ENCODE assay signal across 8 cellular contexts in genomic region chr5:88881566-88881965, GRCh38. TPM values are rescaled to one million over a fixed set of nuclear protein-coding genes. Genes with fewer than 3 reads are reported as not detected.
A peak's percentile ranks its signal among the peaks of the same experiment; 100 is the strongest.
DNase-seq lines count a peak whose midpoint lies in the region; ATAC-seq, FAIRE-seq and TF ChIP-seq lines count a peak whose summit lies in the region.

No MANE protein-coding gene starts in this region.

- DNase-seq in Right ventricle myocardium superior (no peak), left cardiac atrium (no peak), activated B cell treated with CpG ODN at 0.5 μM for 24 hours (no peak), mesenchymal stem cell (peak; percentile 33), NCI-H2196 treated with DMSO at 0.1 percent for 48 hours (lab: John Stamatoyannopoulos, UW; ENCODE audit: unreplicated experiment) (no peak), D721Med (ENCODE audit: insufficient read length, low spot score) (no peak)

- no peak overlapping the region for H2AK5ac ChIP-seq in mesenchymal stem cell (ENCODE audit: low read length, severe bottlenecking)

- no peak overlapping the region for H3K23ac ChIP-seq in mesenchymal stem cell (ENCODE audit: low read length in 2 of 2)

- no peaks in the 10 kb centered on the region for H3K36me3 ChIP-seq in mesenchymal stem cell (ENCODE audit: control insufficient read depth in 1 of 2, insufficient read depth in 2 of 2, low read depth in 1 of 2, low read length in 2 of 2)
- H3K36me3 ChIP-seq in urinary bladder (ENCODE audit: insufficient read depth), result no peaks in the 10 kb centered on the region

- peak overlapping the region; percentile 98 for H3K27ac Mint-ChIP-seq in activated B cell treated with CpG ODN at 0.5 μM for 24 hours

- H3K4ac ChIP-seq in mesenchymal stem cell (ENCODE audit: low read depth in 1 of 2, low read length in 2 of 2), result no peak overlapping the region

- TF ChIP-seq CTCF in activated B cell treated with CpG ODN at 0.5 μM for 24 hours (IDR thresholded peaks at IDR 0.05) (no peak), D721Med (IDR thresholded peaks at IDR 0.05; ENCODE audit: insufficient read depth, missing control alignments) (no peak)

- H3K9me3 ChIP-seq in mesenchymal stem cell (ENCODE audit: control insufficient read depth, low read length), result no peaks in the 10 kb centered on the region

- POLR2A ChIA-PET in activated B cell treated with CpG ODN at 0.5 μM for 24 hours (lab: Charles Lee), result interaction anchor here (0.5 to 8.1 kb wide), 22 partner anchors 8 to 564 kb away, joined by 3 to 242 read pairs (median 11); no protein-coding TSS in a partner anchor

- no peak overlapping the region for H2BK120ac ChIP-seq in mesenchymal stem cell (ENCODE audit: low read depth, low read length)

- ATAC-seq in Right ventricle myocardium superior (ENCODE audit: poor library complexity), result peak; percentile 19
- ATAC-seq in left cardiac atrium, result no peak
- ATAC-seq in activated B cell treated with CpG ODN at 0.5 μM for 24 hours (ENCODE audit: low read depth), result peak; percentile 9
- ATAC-seq in GM21360 (IDR thresholded peaks at IDR 0.05; ENCODE audit: unreplicated experiment), result no peak

- no peaks in the 10 kb centered on the region for H3K4me1 ChIP-seq in mesenchymal stem cell (ENCODE audit: control insufficient read depth, insufficient read depth, low read depth, low read length)
- H3K4me1 ChIP-seq in urinary bladder (ENCODE audit: insufficient read depth), result no peaks in the 10 kb centered on the region

- 56% methylated on average over 2 of the region's 5 CpGs for WGBS in mesenchymal stem cell
- WGBS in urinary bladder, result 25% methylated on average over 5 of the region's 5 CpGs

- H2BK15ac ChIP-seq in mesenchymal stem cell (ENCODE audit: low read depth, poor library complexity, severe bottlenecking), result no peak overlapping the region

- no peaks in the 10 kb centered on the region for H3K27me3 Mint-ChIP-seq in activated B cell treated with CpG ODN at 0.5 μM for 24 hours

- H2AFZ ChIP-seq in mesenchymal stem cell (ENCODE audit: low read depth, low read length), result no peak overlapping the region

- H3K27me3 ChIP-seq in mesenchymal stem cell (ENCODE audit: control insufficient read depth in 1 of 2, insufficient read depth in 1 of 2, low read length in 2 of 2), result no peaks in the 10 kb centered on the region

- H4K91ac ChIP-seq in mesenchymal stem cell (ENCODE audit: low read length), result no peak overlapping the region

- no peak overlapping the region for H3K14ac ChIP-seq in mesenchymal stem cell (ENCODE audit: low read length in 2 of 2)

- H3K4me3 Mint-ChIP-seq in activated B cell treated with CpG ODN at 0.5 μM for 24 hours, result peak overlapping the region; percentile 99

- FAIRE-seq in D721Med (lab: Jason Lieb, UNC), result no peak

- no peaks in the 10 kb centered on the region for H3K79me1 ChIP-seq in mesenchymal stem cell (replicated peaks; ENCODE audit: low read length, poor library complexity, severe bottlenecking)

- H4K8ac ChIP-seq in mesenchymal stem cell (ENCODE audit: low read length), result no peak overlapping the region

- CTCF ChIA-PET in activated B cell treated with CpG ODN at 0.5 μM for 24 hours (lab: Charles Lee), result interaction anchor here (1.4 to 2.2 kb wide), 2 partner anchors 152 to 849 kb away, joined by 5 to 12 read pairs; no protein-coding TSS in a partner anchor

- no peak overlapping the region for H2BK5ac ChIP-seq in mesenchymal stem cell (ENCODE audit: low read depth, low read length, poor library complexity, severe bottlenecking)

- no peak overlapping the region for H3K18ac ChIP-seq in mesenchymal stem cell (ENCODE audit: low read depth in 1 of 2, low read length in 2 of 2)

- peak overlapping the region; percentile 92 for H3K9ac ChIP-seq in mesenchymal stem cell (ENCODE audit: low read length)

- H3K27ac ChIP-seq in mesenchymal stem cell (ENCODE audit: low read length, poor library complexity, severe bottlenecking) (no peak overlapping the region), urinary bladder (ENCODE audit: low read depth) (peak overlapping the region; percentile 23)

- H3K9me3 Mint-ChIP-seq in activated B cell treated with CpG ODN at 0.5 μM for 24 hours, result no peaks in the 10 kb centered on the region

- H3K36me3 Mint-ChIP-seq in activated B cell treated with CpG ODN at 0.5 μM for 24 hours (ENCODE audit: low read depth), result peaks cover 56% of the 10 kb centered on the region

- intact Hi-C loops in Right ventricle myocardium superior (cut with DNase I), result loop anchor here (5.0 kb wide), 3 partner anchors 54 to 149 kb away; no protein-coding TSS in a partner anchor
- intact Hi-C loops in left cardiac atrium (cut with DNase I), result loop anchor here (5.0 to 10.0 kb wide), 5 partner anchors 47 to 147 kb away; no protein-coding TSS in a partner anchor
- intact Hi-C loops in activated B cell treated with CpG ODN at 0.5 μM for 24 hours (cut with micrococcal nuclease), result loop anchor here (1.0 to 10.0 kb wide), 8 partner anchors 8 to 1386 kb away; no protein-coding TSS in a partner anchor

- H3K4me2 ChIP-seq in mesenchymal stem cell (ENCODE audit: low read length, poor library complexity, severe bottlenecking), result no peak overlapping the region

- H3K4me3 ChIP-seq in mesenchymal stem cell (ENCODE audit: insufficient read depth in 1 of 2, low read depth in 1 of 2, low read length in 2 of 2), result peak overlapping the region in 1 of 2 experiments; percentile 91
- peak overlapping the region; percentile 58 for H3K4me3 ChIP-seq in urinary bladder (ENCODE audit: low read depth, low read length)

- peaks cover 45% of the 10 kb centered on the region for H3K4me1 Mint-ChIP-seq in activated B cell treated with CpG ODN at 0.5 μM for 24 hours

- H2BK12ac ChIP-seq in mesenchymal stem cell (ENCODE audit: low read length in 2 of 2), result no peak overlapping the region

RNA-seq across cellular contexts. Expression of gene MEF2C, which starts 1.4 kb away (rescaled TPM):
- 52.3 TPM for total RNA-seq in Right ventricle myocardium superior
- total RNA-seq in left cardiac atrium, result 10 to 100 TPM; 48.3 to 53.7 TPM
- 348 and 359 TPM in 2 replicates for total RNA-seq in activated B cell treated with CpG ODN at 0.5 μM for 24 hours
- polyA plus RNA-seq in mesenchymal stem cell (2013, experiment 1 of 2), result 9.5 TPM
- polyA plus RNA-seq in mesenchymal stem cell (2013, experiment 2 of 2), result 9.4 TPM
- 166 TPM for total RNA-seq in urinary bladder
- 25.2 TPM for polyA plus RNA-seq in urinary bladder

Comparison
In these comparisons a context has a peak if more than half of its experiments do, and no peak if none do; other contexts are left out.
1. ATAC-seq: peak in Right ventricle myocardium superior (single experiment) and activated B cell treated with CpG ODN at 0.5 μM for 24 hours (single experiment); none in left cardiac atrium (0 of 2) and GM21360 (single experiment).